Comparison of ENCODE assay signal across 2 cellular contexts in the genomic region with DNA sequence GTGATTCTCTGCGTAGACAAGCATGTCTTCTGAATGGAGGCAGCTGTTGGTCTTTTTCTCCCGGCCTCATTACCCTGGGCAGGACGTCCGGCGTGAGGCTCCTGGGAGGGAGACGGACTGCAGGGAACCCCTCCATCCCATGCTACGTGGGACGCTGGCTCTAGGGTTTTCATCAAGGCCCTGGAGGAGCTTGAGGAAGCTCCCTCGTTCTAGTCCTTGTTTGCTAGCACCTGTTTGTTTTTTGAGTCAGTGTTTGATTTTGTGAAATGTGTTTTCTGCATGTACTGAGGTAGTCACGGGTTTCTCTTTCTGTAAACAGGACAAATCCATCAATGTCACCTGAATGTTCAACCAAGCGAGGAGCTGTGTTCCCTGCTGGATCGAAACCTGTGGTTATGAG.
A peak's percentile ranks its signal among the peaks of the same experiment; 100 is the strongest.
TF ChIP-seq lines count a peak whose summit lies in the region.

No MANE protein-coding gene starts in this region.

TF ChIP-seq in GM23338, 12 proteins besides CTCF, POLR2A, EP300 and RAD21 (continued from another document):
- TF ChIP-seq NANOG (IDR thresholded peaks at IDR 0.05; ENCODE audit: borderline replicate concordance) = no peak

TF ChIP-seq in HepG2, 621 proteins besides CTCF, POLR2A, EP300 and RAD21 (continued from another document):
- TF ChIP-seq, protein P1, sequence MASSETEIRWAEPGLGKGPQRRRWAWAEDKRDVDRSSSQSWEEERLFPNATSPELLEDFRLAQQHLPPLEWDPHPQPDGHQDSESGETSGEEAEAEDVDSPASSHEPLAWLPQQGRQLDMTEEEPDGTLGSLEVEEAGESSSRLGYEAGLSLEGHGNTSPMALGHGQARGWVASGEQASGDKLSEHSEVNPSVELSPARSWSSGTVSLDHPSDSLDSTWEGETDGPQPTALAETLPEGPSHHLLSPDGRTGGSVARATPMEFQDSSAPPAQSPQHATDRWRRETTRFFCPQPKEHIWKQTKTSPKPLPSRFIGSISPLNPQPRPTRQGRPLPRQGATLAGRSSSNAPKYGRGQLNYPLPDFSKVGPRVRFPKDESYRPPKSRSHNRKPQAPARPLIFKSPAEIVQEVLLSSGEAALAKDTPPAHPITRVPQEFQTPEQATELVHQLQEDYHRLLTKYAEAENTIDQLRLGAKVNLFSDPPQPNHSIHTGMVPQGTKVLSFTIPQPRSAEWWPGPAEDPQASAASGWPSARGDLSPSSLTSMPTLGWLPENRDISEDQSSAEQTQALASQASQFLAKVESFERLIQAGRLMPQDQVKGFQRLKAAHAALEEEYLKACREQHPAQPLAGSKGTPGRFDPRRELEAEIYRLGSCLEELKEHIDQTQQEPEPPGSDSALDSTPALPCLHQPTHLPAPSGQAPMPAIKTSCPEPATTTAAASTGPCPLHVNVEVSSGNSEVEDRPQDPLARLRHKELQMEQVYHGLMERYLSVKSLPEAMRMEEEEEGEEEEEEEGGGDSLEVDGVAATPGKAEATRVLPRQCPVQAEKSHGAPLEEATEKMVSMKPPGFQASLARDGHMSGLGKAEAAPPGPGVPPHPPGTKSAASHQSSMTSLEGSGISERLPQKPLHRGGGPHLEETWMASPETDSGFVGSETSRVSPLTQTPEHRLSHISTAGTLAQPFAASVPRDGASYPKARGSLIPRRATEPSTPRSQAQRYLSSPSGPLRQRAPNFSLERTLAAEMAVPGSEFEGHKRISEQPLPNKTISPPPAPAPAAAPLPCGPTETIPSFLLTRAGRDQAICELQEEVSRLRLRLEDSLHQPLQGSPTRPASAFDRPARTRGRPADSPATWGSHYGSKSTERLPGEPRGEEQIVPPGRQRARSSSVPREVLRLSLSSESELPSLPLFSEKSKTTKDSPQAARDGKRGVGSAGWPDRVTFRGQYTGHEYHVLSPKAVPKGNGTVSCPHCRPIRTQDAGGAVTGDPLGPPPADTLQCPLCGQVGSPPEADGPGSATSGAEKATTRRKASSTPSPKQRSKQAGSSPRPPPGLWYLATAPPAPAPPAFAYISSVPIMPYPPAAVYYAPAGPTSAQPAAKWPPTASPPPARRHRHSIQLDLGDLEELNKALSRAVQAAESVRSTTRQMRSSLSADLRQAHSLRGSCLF (CRISPR knock-in tag; IDR thresholded peaks at IDR 0.05; ENCODE audit: borderline replicate concordance) = no peak
- no peak for TF ChIP-seq ZMYM3 (CRISPR knock-in tag; IDR thresholded peaks at IDR 0.05)
- no peak for TF ChIP-seq ZNF878 (CRISPR knock-in tag; IDR thresholded peaks at IDR 0.05)
- TF ChIP-seq BHLHE40 (IDR thresholded peaks at IDR 0.05; ENCODE audit: low read length) = peak; percentile 73
- no peak for TF ChIP-seq PHF21A (CRISPR knock-in tag; IDR thresholded peaks at IDR 0.05)
- TF ChIP-seq FOXA3 (CRISPR knock-in tag; IDR thresholded peaks at IDR 0.05) = 0 out of 2 replicates have a peak, but pooled peaks have one; percentile 41
- peak; percentile 96 for TF ChIP-seq HOXA5 (CRISPR knock-in tag; IDR thresholded peaks at IDR 0.05)
TF ChIP-seq in HepG2: peak in this region for 7.
